Comparison of ENCODE assay signal across 8 cellular contexts in the genomic region with DNA sequence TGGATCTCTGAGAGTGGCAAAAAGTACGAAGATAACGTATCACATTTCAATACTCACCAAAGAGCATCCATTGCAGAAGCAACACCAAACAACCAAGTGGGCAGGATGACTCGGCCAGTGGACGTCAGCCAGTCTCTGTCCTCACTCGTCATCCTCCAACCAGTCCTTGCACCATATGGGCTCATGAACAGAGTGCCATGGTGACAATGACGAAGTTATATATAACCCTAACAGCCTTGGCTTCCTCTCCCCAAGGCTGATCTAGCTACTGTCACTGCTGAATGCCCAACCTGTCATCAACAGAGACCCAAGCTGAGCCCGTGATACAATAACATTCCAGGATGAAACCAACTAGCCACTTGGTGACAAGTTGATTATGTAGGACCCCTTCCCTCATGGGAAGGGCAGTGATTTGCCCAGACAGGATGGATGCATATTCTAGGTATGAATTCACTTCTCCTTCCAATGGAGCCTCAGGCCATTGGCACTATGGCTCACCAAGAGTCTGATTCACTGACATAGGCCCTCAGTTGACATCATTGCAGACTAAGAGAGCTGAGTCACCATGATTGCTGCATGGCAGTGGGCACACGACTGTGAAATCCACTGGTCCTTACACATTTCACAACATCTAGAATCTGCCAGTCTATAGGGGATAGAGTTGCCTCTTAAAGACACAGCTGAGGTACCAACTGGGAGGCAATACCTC. TPM values are rescaled to one million over a fixed set of nuclear protein-coding genes. Genes with fewer than 3 reads are reported as not detected.
DNase-seq lines count a peak whose midpoint lies in the region; ATAC-seq lines count a peak whose summit lies in the region.

No MANE protein-coding gene starts in this region.

- DNase-seq in left ventricle myocardium superior (no peak), Right ventricle myocardium inferior (ENCODE audit: missing footprints) (no peak), SKM-1 (lab: John Stamatoyannopoulos, UW; ENCODE audit: unreplicated experiment) (peak; percentile 56), fibroblast of gingiva (ENCODE audit: low read depth) (peak; percentile 96), stromal cell of bone marrow (ENCODE audit: low read depth) (peak; percentile 89), NCI-H187 (lab: John Stamatoyannopoulos, UW) (no peak)

- ATAC-seq in left ventricle myocardium superior (peak; percentile 19), Right ventricle myocardium inferior (no peak), HG02938 (IDR thresholded peaks at IDR 0.05; ENCODE audit: unreplicated experiment) (no peak), HG02970 (IDR thresholded peaks at IDR 0.05; ENCODE audit: low FRiP score, unreplicated experiment) (no peak)

- intact Hi-C loops in left ventricle myocardium superior (cut with micrococcal nuclease), result no loop called here
- intact Hi-C loops in Right ventricle myocardium inferior (cut with DNase I), result no loop called here

RNA-seq across cellular contexts. Expression of gene PPIF, which starts 26.3 kb away (rescaled TPM):
- total RNA-seq in left ventricle myocardium superior (139 TPM), Right ventricle myocardium inferior (151 TPM)

Comparison
In these comparisons a context has a peak if more than half of its experiments do, and no peak if none do; other contexts are left out.
1. DNase-seq: peak in SKM-1 (single experiment), fibroblast of gingiva (single experiment) and stromal cell of bone marrow (single experiment); none in left ventricle myocardium superior (single experiment), Right ventricle myocardium inferior (single experiment) and NCI-H187 (0 of 2).